ENCODE assay signal across 10 cellular contexts in genomic region chr15:45640610-45641009, GRCh38.
DNase-seq lines count a peak whose midpoint lies in the region; ATAC-seq lines count a peak whose summit lies in the region.
"Had no signal": no experiment of that assay in that cellular context is flagged by ENCODE, and none has a peak within 500 bp of the region (broad histone marks: within the 10 kb centered on the region; RNA-seq: fewer than 3 reads in every experiment).

No MANE protein-coding gene starts in this region.

- H3K27me3 ChIP-seq in rectal smooth muscle tissue (ENCODE audit: control insufficient read depth, insufficient read depth, low read length), result no peaks in the 10 kb centered on the region

- H3K36me3 ChIP-seq in rectal smooth muscle tissue (ENCODE audit: control insufficient read depth, insufficient read depth, low read length), result no peaks in the 10 kb centered on the region

- peak overlapping the region; percentile 84 for H3K27ac ChIP-seq in rectal smooth muscle tissue (ENCODE audit: low read depth, low read length)

- DNase-seq in COLO829 (ENCODE audit: low spot score) (peak; percentile 80), RKO (ENCODE audit: low spot score) (peak; percentile 53), fibroblast of gingiva (ENCODE audit: low read depth) (peak; percentile 84), NOMO-1 treated with DMSO at 0.1 percent for 48 hours (lab: John Stamatoyannopoulos, UW; ENCODE audit: unreplicated experiment) (no peak), NCI-H510A (lab: John Stamatoyannopoulos, UW) (no peak), NCI-H1417 (lab: John Stamatoyannopoulos, UW) (no peak)
- DNase-seq: kidney, T-cell had no signal

- ATAC-seq in GM19395 (IDR thresholded peaks at IDR 0.05; ENCODE audit: unreplicated experiment), result no peak
- ATAC-seq: T-cell had no signal

- no peak overlapping the region for H3K9ac ChIP-seq in rectal smooth muscle tissue (ENCODE audit: low read length)

- H3K4me1 ChIP-seq in rectal smooth muscle tissue (ENCODE audit: control insufficient read depth, insufficient read depth, low read length), result peaks cover 40% of the 10 kb centered on the region

- H3K4me3 ChIP-seq in rectal smooth muscle tissue (ENCODE audit: low read length), result no peak overlapping the region

Comparison
In these comparisons a context has a peak if more than half of its experiments do, and no peak if none do; other contexts are left out.
1. DNase-seq: peak in COLO829 (single experiment), RKO (single experiment) and fibroblast of gingiva (single experiment); none in NOMO-1 treated with DMSO at 0.1 percent for 48 hours (single experiment), NCI-H510A (single experiment) and NCI-H1417 (0 of 3).